In the genomic region with DNA sequence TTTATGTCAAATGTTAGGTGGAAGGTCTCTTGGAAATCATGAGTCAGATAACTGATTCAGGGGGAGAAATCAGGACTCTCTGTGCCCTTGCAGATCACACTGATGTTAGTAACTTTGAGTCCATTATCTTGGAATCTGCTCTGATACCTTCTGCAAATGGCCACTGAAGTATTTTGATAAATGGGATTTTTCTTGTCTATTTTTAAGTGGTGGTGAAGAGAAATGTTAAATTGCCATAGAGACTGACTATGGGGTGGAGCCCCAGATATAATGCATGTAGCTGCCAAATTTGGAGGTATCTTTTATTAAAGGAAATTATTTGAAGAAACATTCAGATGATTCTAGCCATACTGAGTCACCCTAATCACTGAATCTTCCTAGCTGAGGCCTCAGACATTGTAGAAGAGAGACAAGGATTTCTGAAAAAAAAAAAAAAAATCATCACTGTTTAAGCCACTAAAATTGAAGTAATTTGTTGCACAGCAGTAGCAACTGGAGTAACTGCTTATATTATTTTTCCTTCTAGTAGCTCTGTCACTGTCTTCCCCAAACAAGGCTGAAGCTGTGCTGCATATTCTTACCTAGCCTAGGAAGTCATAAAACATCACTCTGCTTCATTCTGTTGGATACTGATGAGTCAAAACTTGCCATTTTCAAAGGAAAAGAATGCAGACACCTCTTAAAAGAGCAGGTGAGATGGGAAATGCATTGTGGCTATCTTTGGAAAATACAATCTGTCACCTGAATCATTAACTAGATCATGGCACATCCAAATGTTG, we compare ENCODE assay signal across 22 cellular contexts. TPM values are rescaled to one million over a fixed set of nuclear protein-coding genes. Genes with fewer than 3 reads are reported as not detected.
A peak's percentile ranks its signal among the peaks of the same experiment; 100 is the strongest.
DNase-seq lines count a peak whose midpoint lies in the region; TF ChIP-seq lines count a peak whose summit lies in the region.
"Had no signal": no experiment of that assay in that cellular context is flagged by ENCODE, and none has a peak within 500 bp of the region (broad histone marks: within the 10 kb centered on the region; RNA-seq: fewer than 3 reads in every experiment).

No MANE protein-coding gene starts in this region.

- in situ Hi-C loops in astrocyte of the spinal cord (cut with HindIII; ENCODE audit: low sequenced_read_pairs), result no loop called here

- H3K4me1 ChIP-seq in ACC112 (ENCODE audit: control insufficient read depth, insufficient read depth, low read length, unreplicated experiment) (peaks cover 30% of the 10 kb centered on the region), mesodermal cell (ENCODE audit: control insufficient read depth, insufficient read depth, low read length, poor library complexity, severe bottlenecking) (peaks cover 17% of the 10 kb centered on the region)
- H3K4me1 ChIP-seq: suprapubic skin had no signal

- no peaks in the 10 kb centered on the region for H3K9me3 ChIP-seq in mesodermal cell (ENCODE audit: control insufficient read depth, low read length)
- H3K9me3 ChIP-seq: suprapubic skin had no signal

- TF ChIP-seq CTCF in astrocyte of the spinal cord (IDR thresholded peaks at IDR 0.05; ENCODE audit: low read depth, low read length), result no peak

- peak; percentile 24 for DNase-seq in HS-27A (ENCODE audit: low read depth)
- peak; percentile 10 for DNase-seq in astrocyte of the spinal cord (ENCODE audit: low read depth, low spot score)
- DNase-seq in OCI-M1 (lab: John Stamatoyannopoulos, UW), result no peak
- no peak for DNase-seq in effector CD4-positive, alpha-beta T cell
- DNase-seq in anterior cingulate cortex (lab: John Stamatoyannopoulos, UW), result no peak
- no peak for DNase-seq in dedifferentiated amniotic fluid mesenchymal stem cell (ENCODE audit: extremely low spot score)
- DNase-seq: activated CD4-positive, alpha-beta T cell treated with anti-CD3 and anti-CD28 coated beads for 48 hours; activated CD8-positive, alpha-beta memory T cell treated with anti-CD3 and anti-CD28 coated beads, Interleukin-2, amount 50 U/mL, for 4 hours; activated effector memory CD4-positive, alpha-beta T cell treated with Interleukin-2 at 50 U/mL for 16 hours; activated naive CD8-positive, alpha-beta T cell treated with anti-CD3 and anti-CD28 coated beads, Interleukin-2, amount 50 U/mL, for 24 hours; CD8-positive, alpha-beta memory T cell; DMS79; effector memory CD8-positive, alpha-beta T cell; hippocampal formation; KBM-7; NCI-H2029; nephron progenitor cell; stimulated activated CD4-positive, alpha-beta T cell treated with anti-CD3 and anti-CD28 coated beads, Interleukin-12 subunit alpha, Interleukin-12 subunit beta, amount 100 ng/mL, for 4 hours had no signal

- H3K27ac ChIP-seq in ACC112 (ENCODE audit: low read depth, low read length) (peak overlapping the region; percentile 93), mesodermal cell (ENCODE audit: low read depth, low read length, severe bottlenecking) (peak overlapping the region; percentile 68)
- H3K27ac ChIP-seq: suprapubic skin had no signal

- H3K36me3 ChIP-seq in ACC112 (ENCODE audit: insufficient read depth, low read length) (peaks cover 7% of the 10 kb centered on the region; the same call in 1 of the 2 replicates), mesodermal cell (ENCODE audit: control insufficient read depth, insufficient read depth, low read length) (no peaks in the 10 kb centered on the region)
- H3K36me3 ChIP-seq: suprapubic skin had no signal

- no peaks in the 10 kb centered on the region for H3K27me3 ChIP-seq in ACC112 (ENCODE audit: insufficient read depth, low read length)
- H3K27me3 ChIP-seq: suprapubic skin had no signal

- H2AFZ ChIP-seq in ACC112 (ENCODE audit: low read length, unreplicated experiment), result peak overlapping the region; percentile 1

- H3K4me3 ChIP-seq in ACC112 (ENCODE audit: low read depth, low read length) (peak overlapping the region; percentile 14; the same call in 1 of the 2 replicates), astrocyte of the spinal cord (ENCODE audit: low read depth, low read length) (no peak overlapping the region), mesodermal cell (ENCODE audit: extremely low read depth, insufficient read depth, low read length, poor library complexity, severe bottlenecking) (no peak overlapping the region)
- H3K4me3 ChIP-seq: suprapubic skin had no signal

- no peaks in the 10 kb centered on the region for H3K79me2 ChIP-seq in ACC112 (ENCODE audit: control insufficient read depth, insufficient read depth, low read length, unreplicated experiment)

RNA-seq across cellular contexts. Expression of a gene that starts 36.0 kb away (rescaled TPM):
- polyA plus RNA-seq in mesodermal cell (2013, experiment 1 of 2), result 2.0 TPM
- polyA plus RNA-seq in mesodermal cell (2013, experiment 2 of 2), result 1.2 TPM
- polyA plus RNA-seq: CD8-positive, alpha-beta memory T cell; keratinocyte had no signal

Comparison
In these comparisons a context has a peak if more than half of its experiments do, and no peak if none do; other contexts are left out.
1. DNase-seq: peak in HS-27A (single experiment) and astrocyte of the spinal cord (single experiment); none in OCI-M1 (single experiment), effector CD4-positive, alpha-beta T cell (single experiment), anterior cingulate cortex (0 of 58) and dedifferentiated amniotic fluid mesenchymal stem cell (single experiment).